8 cellular contexts compared by ENCODE assay signal in the genomic region with DNA sequence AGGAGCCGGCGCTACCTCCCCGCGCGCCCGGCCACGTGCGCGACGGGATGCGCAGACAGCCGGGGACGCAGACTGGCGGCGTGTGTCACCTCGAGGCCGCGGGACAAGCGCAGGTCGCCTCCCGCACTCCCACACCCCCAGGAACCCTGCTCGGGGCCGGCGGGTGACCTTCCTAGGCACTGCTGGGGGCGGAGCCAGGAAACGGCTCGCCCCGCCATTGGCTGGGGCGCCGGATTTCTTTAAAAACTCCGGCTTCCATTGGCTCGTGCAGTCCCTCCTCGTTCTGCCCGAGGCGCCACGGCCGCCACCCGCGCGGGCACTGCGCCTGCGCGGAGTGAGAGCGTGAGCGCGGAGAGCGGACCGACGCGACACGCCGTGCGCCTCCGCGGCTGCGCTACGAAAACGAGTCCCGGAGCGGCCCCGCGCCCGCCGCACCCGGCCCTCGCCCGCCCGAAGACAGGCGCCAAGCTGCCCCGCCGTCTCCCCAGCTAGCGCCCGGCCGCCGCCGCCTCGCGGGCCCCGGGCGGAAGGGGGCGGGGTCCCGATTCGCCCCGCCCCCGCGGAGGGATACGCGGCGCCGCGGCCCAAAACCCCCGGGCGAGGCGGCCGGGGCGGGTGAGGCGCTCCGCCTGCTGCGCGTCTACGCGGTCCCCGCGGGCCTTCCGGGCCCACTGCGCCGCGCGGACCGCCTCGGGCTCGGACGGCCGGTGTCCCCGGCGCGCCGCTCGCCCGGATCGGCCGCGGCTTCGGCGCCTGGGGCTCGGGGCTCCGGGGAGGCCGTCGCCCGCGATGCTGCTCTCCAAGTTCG. TPM values are rescaled to one million over a fixed set of nuclear protein-coding genes. Genes with fewer than 3 reads are reported as not detected.
DNase-seq lines count a peak whose midpoint lies in the region; ATAC-seq and TF ChIP-seq lines count a peak whose summit lies in the region.

A gene (plus strand): TSS at position 614 of the 808 bp plus-strand sequence. CDS start 176 bp downstream, at position 790.

- DNase-seq in GM13976 (ENCODE audit: low spot score) (peak; percentile 98), NCI-H1436 treated with DMSO at 0.1 percent for 48 hours (lab: John Stamatoyannopoulos, UW) (peak; percentile 79), T-helper 1 cell (peak; percentile 83 to 97 (median 87)), adrenal gland (peak; percentile 94 to 97 (median 96)), heart left ventricle (peak; percentile 96 to 97 (median 96)), pons (ENCODE audit: low spot score) (peak; percentile 97), transverse colon (peak; percentile 97)

- TF ChIP-seq CTCF in GM13976 (IDR thresholded peaks at IDR 0.05; ENCODE audit: borderline replicate concordance, control extremely low read depth, extremely low read depth, insufficient read depth, missing control alignments) (no peak), adrenal gland (IDR thresholded peaks at IDR 0.05) (peak in 1 of 6 experiments; percentile 17), heart left ventricle (IDR thresholded peaks at IDR 0.05) (no peak), transverse colon (IDR thresholded peaks at IDR 0.05) (peak in 2 of 5 experiments; percentile 7 to 16)

- no peaks in the 10 kb centered on the region for H3K9me3 ChIP-seq in adrenal gland (replicated peaks in 1 of 3)
- H3K9me3 ChIP-seq in heart left ventricle = no peaks in the 10 kb centered on the region
- H3K9me3 ChIP-seq in transverse colon = no peaks in the 10 kb centered on the region

- ATAC-seq in HG02840 (IDR thresholded peaks at IDR 0.05; ENCODE audit: low FRiP score, unreplicated experiment) (peak; percentile 57), heart left ventricle (peak; percentile 84 to 92 (median 88))

- TF ChIP-seq POLR2A in adrenal gland (IDR thresholded peaks at IDR 0.05) (peak; percentile 86 to 97), heart left ventricle (IDR thresholded peaks at IDR 0.05) (peak; percentile 23 to 89), transverse colon (IDR thresholded peaks at IDR 0.05) (peak; percentile 97)

- H3K4me1 ChIP-seq in adrenal gland (replicated peaks in 1 of 2) = peaks cover 30 to 38% of the 10 kb centered on the region in 2 donors
- H3K4me1 ChIP-seq in heart left ventricle = peaks cover 16 to 58% (median 41%) of the 10 kb centered on the region in 12 donors
- peaks cover 17 to 43% (median 40%) of the 10 kb centered on the region in 4 donors for H3K4me1 ChIP-seq in transverse colon

- intact Hi-C loops in adrenal gland (cut with DNase I) = no loop called here
- intact Hi-C loops in heart left ventricle (cut with DNase I) = loop anchor here in 5 of 10 donors (1.0 to 2.0 kb wide), 3 partner anchors 23 to 30 kb away; no protein-coding TSS in a partner anchor
- intact Hi-C loops in transverse colon (cut with DNase I; ENCODE audit: low total_unique reads) = no loop called here

- H3K36me3 ChIP-seq in adrenal gland (replicated peaks in 1 of 2) = peaks cover 0 to 18% of the 10 kb centered on the region in 2 donors
- peaks cover 5 to 38% (median 18%) of the 10 kb centered on the region in 9 donors for H3K36me3 ChIP-seq in heart left ventricle
- H3K36me3 ChIP-seq in transverse colon = peaks cover 0 to 13% (median 8%) of the 10 kb centered on the region in 4 donors

- H3K4me3 ChIP-seq in adrenal gland (peak within 1 kb of the TSS; percentile 48 to 99 (median 76)), heart left ventricle (peak within 1 kb of the TSS; percentile 72 to 99 (median 90)), transverse colon (peak within 1 kb of the TSS; percentile 86 to 99 (median 94))

- 0% methylated on average over 111 to 132 of the region's 132 CpGs; no CpG with 5 or more reads in 2 of the 4 donors for WGBS in adrenal gland, 4 donors
- WGBS in heart left ventricle, 4 donors = 0 to 1% (median 0%) methylated on average over 29 to 132 of the region's 132 CpGs
- WGBS in transverse colon (ENCODE audit: low coverage in 1 of 2), 2 donors = 0% methylated on average over 46 of the region's 132 CpGs; no CpG with 5 or more reads in 1 of the 2 donors

- peak within 1 kb of the TSS; percentile 60 to 100 (median 94) for H3K27ac ChIP-seq in adrenal gland
- H3K27ac ChIP-seq in heart left ventricle = peak within 1 kb of the TSS; percentile 83 to 100 (median 96)
- H3K27ac ChIP-seq in transverse colon = peak within 1 kb of the TSS; percentile 93 to 95 (median 94)

- TF ChIP-seq EP300 in transverse colon (IDR thresholded peaks at IDR 0.05; ENCODE audit: low read depth) = no peak

- H3K27me3 ChIP-seq in adrenal gland = no peaks in the 10 kb centered on the region
- H3K27me3 ChIP-seq in heart left ventricle = no peaks in the 10 kb centered on the region
- no peaks in the 10 kb centered on the region for H3K27me3 ChIP-seq in transverse colon

- in situ Hi-C loops in GM13976 (cut with MboI; ENCODE audit: low sequenced_read_pairs, unreplicated experiment) (no loop called here), transverse colon (cut with MboI; ENCODE audit: low pct_ligation_motif_present in 1 of 4, low pct_unique_long_range_greater_than_20kb in 1 of 4, low sequenced_read_pairs in 3 of 4) (loop anchor here in 1 of 4 donors (25.0 kb wide), 1 partner anchor 98 kb away; a partner anchor contains a TSS)

RNA-seq across cellular contexts. Expression of the gene that starts here (rescaled TPM):
- 10 to 100 TPM; 40.7 to 99.2 (median 58.7) TPM for total RNA-seq in adrenal gland
- 10 to 100 TPM in 2 of 3 donors, 1 to 10 TPM in 1; 7.2 to 70.0 (median 42.0) TPM for polyA plus RNA-seq in adrenal gland
- total RNA-seq in heart left ventricle = 100 to 1,000 TPM in 1 of 9 donors, 10 to 100 TPM in 8; 37.7 to 118 (median 51.0) TPM
- 10 to 100 TPM; 45.1 to 50.2 TPM for polyA plus RNA-seq in heart left ventricle
- total RNA-seq in transverse colon = 100 to 1,000 TPM; 115 to 290 (median 147) TPM

Comparison
In these comparisons a context has a peak if more than half of its experiments do, and no peak if none do; other contexts are left out.
1. Peak in every context shown above with its lines: DNase-seq, ATAC-seq, H3K4me3 ChIP-seq and H3K27ac ChIP-seq.